In genomic region chr9:127838375-127839078, GRCh38 we compare ENCODE assay signal across 8 cellular contexts. TPM values are rescaled to one million over a fixed set of nuclear protein-coding genes. Genes with fewer than 3 reads are reported as not detected.
DNase-seq lines count a peak whose midpoint lies in the region; ATAC-seq and TF ChIP-seq lines count a peak whose summit lies in the region.
"Had no signal": no experiment of that assay in that cellular context is flagged by ENCODE, and none has a peak within 500 bp of the region (broad histone marks: within the 10 kb centered on the region; RNA-seq: fewer than 3 reads in every experiment).

No MANE protein-coding gene starts in this region.

- no peak for ATAC-seq in GM18909 (IDR thresholded peaks at IDR 0.05; ENCODE audit: poor library complexity, unreplicated experiment)
- ATAC-seq: HCT116 had no signal

- peak overlapping the region; percentile 71 to 89 (median 81) for H3K27ac ChIP-seq in Peyer's patch
- H3K27ac ChIP-seq in esophagus (ENCODE audit: low read depth in 2 of 2, low read length in 1 of 2) = peak overlapping the region; percentile 77 to 87
- H3K27ac ChIP-seq in uterus = peak overlapping the region; percentile 85 to 86

- 59 to 73% methylated on average over 16 to 18 of the region's 18 CpGs for WGBS in esophagus, 2 donors

- H3K4me1 ChIP-seq in Peyer's patch (peaks cover 0 to 34% (median 2%) of the 10 kb centered on the region in 4 donors), esophagus (ENCODE audit: control insufficient read depth in 2 of 2, insufficient read depth in 2 of 2, low read length in 1 of 2) (peaks cover 0 to 15% of the 10 kb centered on the region in 2 donors), uterus (peaks cover 12 to 41% of the 10 kb centered on the region in 2 donors)

- H3K36me3 ChIP-seq in Peyer's patch (no peaks in the 10 kb centered on the region), esophagus (ENCODE audit: control insufficient read depth in 2 of 2, insufficient read depth in 2 of 2, low read length in 1 of 2) (no peaks in the 10 kb centered on the region), uterus (no peaks in the 10 kb centered on the region)

- CTCF ChIA-PET in HEK293T (lab: Yijun Ruan, JAX) = no interaction called here

- DNase-seq in Peyer's patch = peak in 2 of 3 donors; percentile 27 to 71
- peak; percentile 96 for DNase-seq in myocyte (ENCODE audit: low read depth)
- peak; percentile 73 to 86 for DNase-seq in uterus
- no peak for DNase-seq in NCI-H526 (lab: John Stamatoyannopoulos, UW)
- DNase-seq in HEK293T (ENCODE audit: extremely low spot score) = no peak

- H3K27me3 ChIP-seq in Peyer's patch (no peaks in the 10 kb centered on the region), esophagus (ENCODE audit: control insufficient read depth in 1 of 2, insufficient read depth in 2 of 2, low read length in 2 of 2) (no peaks in the 10 kb centered on the region), uterus (no peaks in the 10 kb centered on the region)

- TF ChIP-seq CTCF in Peyer's patch (IDR thresholded peaks at IDR 0.05) (no peak), uterus (IDR thresholded peaks at IDR 0.05) (no peak)

- H3K4me3 ChIP-seq in Peyer's patch = no peak overlapping the region
- H3K4me3 ChIP-seq in esophagus (ENCODE audit: low read depth in 1 of 2, low read length in 2 of 2) = no peak overlapping the region
- H3K4me3 ChIP-seq in uterus = no peak overlapping the region

- no peaks in the 10 kb centered on the region for H3K9me3 ChIP-seq in Peyer's patch
- H3K9me3 ChIP-seq in esophagus (ENCODE audit: control insufficient read depth in 2 of 2, insufficient read depth in 1 of 2, low read depth in 1 of 2, low read length in 1 of 2) = no peaks in the 10 kb centered on the region
- H3K9me3 ChIP-seq in uterus = no peaks in the 10 kb centered on the region

- intact Hi-C loops in uterus (cut with DNase I; ENCODE audit: low total_unique reads) = no loop called here

- TF ChIP-seq POLR2A in Peyer's patch (IDR thresholded peaks at IDR 0.05) (no peak), uterus (IDR thresholded peaks at IDR 0.05) (peak in 1 of 2 donors; percentile 25)

- POLR2A ChIA-PET in HEK293T (lab: Yijun Ruan, JAX) = no interaction called here

TF ChIP-seq in HEK293T, 16 proteins besides CTCF, POLR2A, EP300 and RAD21:
- TF ChIP-seq NFRKB (IDR thresholded peaks at IDR 0.05) (no peak), TARDBP (IDR thresholded peaks at IDR 0.05) (no peak), BHLHE40 (IDR thresholded peaks at IDR 0.05; ENCODE audit: borderline replicate concordance) (no peak), HDGF (IDR thresholded peaks at IDR 0.05; ENCODE audit: borderline replicate concordance) (no peak), CTBP1 (IDR thresholded peaks at IDR 0.05; ENCODE audit: borderline replicate concordance) (no peak), ARNT (IDR thresholded peaks at IDR 0.05) (no peak), FOXA1 (IDR thresholded peaks at IDR 0.05) (no peak), ELF4 (IDR thresholded peaks at IDR 0.05) (no peak), LEF1 (IDR thresholded peaks at IDR 0.05; ENCODE audit: borderline replicate concordance) (no peak), SP1 (IDR thresholded peaks at IDR 0.05) (no peak), ZNF384 (IDR thresholded peaks at IDR 0.05) (no peak), SUZ12 (IDR thresholded peaks at IDR 0.05) (no peak)

RNA-seq across cellular contexts. Expression of gene ENG, which starts 15.9 kb away (rescaled TPM):
- total RNA-seq in Peyer's patch (10 to 100 TPM in 3 of 4 donors, 1 to 10 TPM in 1; 7.0 to 49.5 (median 25.0) TPM), myocyte (10.5 and 12.5 TPM in 2 replicates), uterus (100 to 1,000 TPM in 1 of 4 donors, 10 to 100 TPM in 3; 14.0 to 256 (median 50.3) TPM)
- polyA plus RNA-seq in esophagus = 10 to 100 TPM; 11.1 to 17.9 TPM
- polyA plus RNA-seq in myocyte (2012) = 57.1 TPM

RNA-seq across cellular contexts. Expression of gene FPGS, which starts 35.8 kb away (rescaled TPM):
- 100 to 1,000 TPM in 1 of 4 donors, 10 to 100 TPM in 3; 46.1 to 105 (median 71.5) TPM for total RNA-seq in Peyer's patch
- 10 to 100 TPM; 28.7 to 31.5 TPM for polyA plus RNA-seq in esophagus
- 141 and 200 TPM in 2 replicates for total RNA-seq in myocyte
- polyA plus RNA-seq in myocyte (2012) = 73.8 TPM
- total RNA-seq in uterus = 100 to 1,000 TPM in 1 of 4 donors, 10 to 100 TPM in 3; 11.5 to 128 (median 46.6) TPM

RNA-seq across cellular contexts. Expression of gene AK1, which starts 38.9 kb away (rescaled TPM):
- 10 to 100 TPM in 3 of 4 donors, 1 to 10 TPM in 1; 2.5 to 22.3 (median 18.4) TPM for total RNA-seq in Peyer's patch
- polyA plus RNA-seq in esophagus = 10 to 100 TPM; 51.7 to 68.4 TPM
- 611 and 777 TPM in 2 replicates for total RNA-seq in myocyte
- 432 TPM for polyA plus RNA-seq in myocyte (2012)
- total RNA-seq in uterus = 10 to 100 TPM in 2 of 4 donors, 1 to 10 TPM in 2; 6.1 to 54.3 (median 15.7) TPM

RNA-seq across cellular contexts. Expression of gene CDK9, which starts 52.7 kb away (rescaled TPM):
- total RNA-seq in Peyer's patch = 100 to 1,000 TPM in 1 of 4 donors, 10 to 100 TPM in 3; 53.6 to 116 (median 83.9) TPM
- polyA plus RNA-seq in esophagus = 10 to 100 TPM; 34.2 to 44.2 TPM
- total RNA-seq in myocyte = 71.1 and 84.0 TPM in 2 replicates
- polyA plus RNA-seq in myocyte (2012) = 47.3 TPM
- total RNA-seq in uterus = 100 to 1,000 TPM in 1 of 4 donors, 10 to 100 TPM in 3; 30.0 to 175 (median 77.4) TPM

Comparison
In these comparisons a context has a peak if more than half of its experiments do, and no peak if none do; other contexts are left out.
1. DNase-seq: peak in Peyer's patch (2 of 3), myocyte (single experiment) and uterus (2 of 2); none in NCI-H526 (0 of 2) and HEK293T (single experiment).
2. RNA of gene AK1, which starts 38.9 kb away (total RNA-seq): 611 to 777 TPM in myocyte; 6.1 to 54.3 TPM in uterus and 2.5 to 22.3 TPM in Peyer's patch; every median in the first group is over 10 times any median in the second.
3. Peak in every context shown above with its lines, with median percentiles within 50 percentile points of each other: H3K27ac ChIP-seq.